In genomic region chr14:96698846-96699543, GRCh38 we compare ENCODE assay signal across 10 cellular contexts.
A peak's percentile ranks its signal among the peaks of the same experiment; 100 is the strongest.
DNase-seq lines count a peak whose midpoint lies in the region; ATAC-seq, FAIRE-seq and TF ChIP-seq lines count a peak whose summit lies in the region.
"Had no signal": no experiment of that assay in that cellular context is flagged by ENCODE, and none has a peak within 500 bp of the region (broad histone marks: within the 10 kb centered on the region; RNA-seq: fewer than 3 reads in every experiment).

No MANE protein-coding gene starts in this region.

- H3K36me3 ChIP-seq in upper lobe of left lung, result no peaks in the 10 kb centered on the region

- no peak overlapping the region for H3K4me3 Mint-ChIP-seq in activated T-helper 17 cell treated with anti-CD3 and anti-CD28 coated beads, Interleukin-2, amount 50 U/mL, for 72 hours
- H3K4me3 Mint-ChIP-seq in T-helper 2 cell treated with Interferon-gamma antibody and Interleukin-4, amounts not matched to agents 5 μg/mL and 100 μg/mL, for 36 hours, result no peak overlapping the region

- no peaks in the 10 kb centered on the region for H3K9me3 ChIP-seq in upper lobe of left lung

- H3K27ac Mint-ChIP-seq in activated T-helper 17 cell treated with anti-CD3 and anti-CD28 coated beads, Interleukin-2, amount 50 U/mL, for 72 hours, result no peak overlapping the region
- H3K27ac Mint-ChIP-seq in T-helper 2 cell treated with Interferon-gamma antibody and Interleukin-4, amounts not matched to agents 5 μg/mL and 100 μg/mL, for 36 hours, result no peak overlapping the region

- 70 to 81% methylated on average over 14 to 17 of the region's 17 CpGs for WGBS in upper lobe of left lung, 2 donors

- no peaks in the 10 kb centered on the region for H3K36me3 Mint-ChIP-seq in activated T-helper 17 cell treated with anti-CD3 and anti-CD28 coated beads, Interleukin-2, amount 50 U/mL, for 72 hours (ENCODE audit: low read depth)
- H3K36me3 Mint-ChIP-seq in T-helper 2 cell treated with Interferon-gamma antibody and Interleukin-4, amounts not matched to agents 5 μg/mL and 100 μg/mL, for 36 hours (ENCODE audit: low read depth), result no peaks in the 10 kb centered on the region

- no peak for TF ChIP-seq POLR2A in upper lobe of left lung (IDR thresholded peaks at IDR 0.05)

- no peak for DNase-seq in D721Med (ENCODE audit: insufficient read length, low spot score)
- no peak for DNase-seq in T-helper 2 cell treated with Interferon-gamma antibody and Interleukin-4, amounts not matched to agents 5 μg/mL and 100 μg/mL, for 36 hours (ENCODE audit: low spot score)
- no peak for DNase-seq in NCI-H345 treated with DMSO at 0.1 percent for 48 hours (lab: John Stamatoyannopoulos, UW; ENCODE audit: unreplicated experiment)
- DNase-seq in upper lobe of left lung, result no peak
- DNase-seq: effector CD4-positive, alpha-beta T cell; NCI-H1092 had no signal

- H3K27me3 ChIP-seq in upper lobe of left lung, result no peaks in the 10 kb centered on the region

- H3K4me1 ChIP-seq in upper lobe of left lung, result no peaks in the 10 kb centered on the region

- H3K4me1 Mint-ChIP-seq in activated T-helper 17 cell treated with anti-CD3 and anti-CD28 coated beads, Interleukin-2, amount 50 U/mL, for 72 hours, result no peaks in the 10 kb centered on the region
- no peaks in the 10 kb centered on the region for H3K4me1 Mint-ChIP-seq in T-helper 2 cell treated with Interferon-gamma antibody and Interleukin-4, amounts not matched to agents 5 μg/mL and 100 μg/mL, for 36 hours (ENCODE audit: low read depth)

- FAIRE-seq in D721Med (lab: Jason Lieb, UNC), result no peak

- peak; percentile 4 for TF ChIP-seq CTCF in D721Med (IDR thresholded peaks at IDR 0.05; ENCODE audit: insufficient read depth, missing control alignments)
- no peak for TF ChIP-seq CTCF in upper lobe of left lung (IDR thresholded peaks at IDR 0.05)

- H3K9me3 Mint-ChIP-seq in activated T-helper 17 cell treated with anti-CD3 and anti-CD28 coated beads, Interleukin-2, amount 50 U/mL, for 72 hours, result no peaks in the 10 kb centered on the region
- H3K9me3 Mint-ChIP-seq in T-helper 2 cell treated with Interferon-gamma antibody and Interleukin-4, amounts not matched to agents 5 μg/mL and 100 μg/mL, for 36 hours, result no peaks in the 10 kb centered on the region

- peaks cover 14% of the 10 kb centered on the region for H3K27me3 Mint-ChIP-seq in activated T-helper 17 cell treated with anti-CD3 and anti-CD28 coated beads, Interleukin-2, amount 50 U/mL, for 72 hours
- no peaks in the 10 kb centered on the region for H3K27me3 Mint-ChIP-seq in T-helper 2 cell treated with Interferon-gamma antibody and Interleukin-4, amounts not matched to agents 5 μg/mL and 100 μg/mL, for 36 hours (ENCODE audit: low read depth)

- no peak for TF ChIP-seq EP300 in upper lobe of left lung (IDR thresholded peaks at IDR 0.05)

- H3K4me3 ChIP-seq in upper lobe of left lung, result no peak overlapping the region

- no peak overlapping the region for H3K27ac ChIP-seq in upper lobe of left lung

- ATAC-seq in GM18868 (IDR thresholded peaks at IDR 0.05; ENCODE audit: unreplicated experiment) (peak; percentile 89), HG03439 (IDR thresholded peaks at IDR 0.05; ENCODE audit: unreplicated experiment) (peak; percentile 76), esophagus mucosa (no peak), upper lobe of left lung (ENCODE audit: low FRiP score in 2 of 2) (no peak)
- ATAC-seq in activated T-helper 17 cell treated with anti-CD3 and anti-CD28 coated beads, Interleukin-2, amount 50 U/mL, for 72 hours (replicated peaks), result peak; percentile 85

Comparison
In these comparisons a context has a peak if more than half of its experiments do, and no peak if none do; other contexts are left out.
1. ATAC-seq: peak in GM18868 (single experiment), HG03439 (single experiment) and activated T-helper 17 cell treated with anti-CD3 and anti-CD28 coated beads, Interleukin-2, amount 50 U/mL, for 72 hours (single experiment); none in esophagus mucosa (single experiment) and upper lobe of left lung (0 of 2).